ENCODE assay signal across 2 cellular contexts in the genomic region with DNA sequence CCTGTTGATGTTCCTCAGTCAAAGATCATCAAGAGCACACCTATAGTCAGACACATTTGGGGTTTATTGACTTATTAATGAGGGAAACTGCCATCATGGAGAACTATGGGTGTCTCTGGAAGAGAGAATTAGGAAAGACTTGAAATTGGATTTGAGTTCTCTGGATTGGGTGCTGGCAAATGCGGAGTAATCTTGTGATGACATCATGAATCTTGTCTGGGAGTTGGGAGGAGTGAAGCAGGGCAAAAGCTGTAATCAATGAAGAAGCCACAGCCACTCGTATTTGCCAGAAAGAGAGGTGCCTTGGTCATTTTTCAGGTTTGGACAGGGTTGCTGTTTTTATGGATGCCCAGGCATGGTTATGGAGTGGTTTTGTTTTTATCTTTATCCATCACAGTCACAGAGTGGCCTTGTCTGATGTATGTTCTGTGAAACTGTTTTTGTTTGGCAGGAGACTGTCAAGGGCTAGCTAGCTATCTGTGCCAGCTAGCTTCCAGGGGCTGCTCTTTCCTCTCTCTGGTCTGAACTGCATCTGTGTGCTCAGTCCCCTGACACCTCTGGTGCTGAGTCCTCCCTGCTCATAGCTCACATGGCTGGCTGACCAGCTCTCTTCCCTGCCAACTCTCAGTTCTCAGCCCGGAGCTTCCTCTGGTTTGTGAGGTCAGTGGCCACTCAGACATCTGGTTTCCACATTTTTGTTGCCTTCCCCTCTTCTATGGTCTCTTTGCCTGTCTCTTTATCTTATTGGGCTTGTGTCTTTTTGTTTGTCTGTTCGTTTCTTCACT.
TF ChIP-seq lines count a peak whose summit lies in the region.

No MANE protein-coding gene starts in this region.

TF ChIP-seq in SK-N-SH, 30 proteins besides CTCF, POLR2A, EP300 and RAD21 (continued from another document):
- TF ChIP-seq, protein P1, sequence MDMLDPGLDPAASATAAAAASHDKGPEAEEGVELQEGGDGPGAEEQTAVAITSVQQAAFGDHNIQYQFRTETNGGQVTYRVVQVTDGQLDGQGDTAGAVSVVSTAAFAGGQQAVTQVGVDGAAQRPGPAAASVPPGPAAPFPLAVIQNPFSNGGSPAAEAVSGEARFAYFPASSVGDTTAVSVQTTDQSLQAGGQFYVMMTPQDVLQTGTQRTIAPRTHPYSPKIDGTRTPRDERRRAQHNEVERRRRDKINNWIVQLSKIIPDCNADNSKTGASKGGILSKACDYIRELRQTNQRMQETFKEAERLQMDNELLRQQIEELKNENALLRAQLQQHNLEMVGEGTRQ (IDR thresholded peaks at IDR 0.05; ENCODE audit: borderline replicate concordance, low read depth, low read length) = no peak
- no peak for TF ChIP-seq SIN3A (IDR thresholded peaks at IDR 0.05; ENCODE audit: borderline replicate concordance, low read depth, low read length)
- TF ChIP-seq TAF1 (IDR thresholded peaks at IDR 0.05; ENCODE audit: borderline replicate concordance, low read depth, low read length) = no peak
- TF ChIP-seq POLR2AphosphoS5 (IDR thresholded peaks at IDR 0.05; ENCODE audit: low read depth, low read length) = no peak
TF ChIP-seq in SK-N-SH: peak in this region for 0.

TF ChIP-seq in SK-N-SH treated with all-trans-retinoic acid at 6 μM for 48 hours, 23 proteins besides CTCF, POLR2A, EP300 and RAD21 (continued from another document):
- TF ChIP-seq, protein P2, sequence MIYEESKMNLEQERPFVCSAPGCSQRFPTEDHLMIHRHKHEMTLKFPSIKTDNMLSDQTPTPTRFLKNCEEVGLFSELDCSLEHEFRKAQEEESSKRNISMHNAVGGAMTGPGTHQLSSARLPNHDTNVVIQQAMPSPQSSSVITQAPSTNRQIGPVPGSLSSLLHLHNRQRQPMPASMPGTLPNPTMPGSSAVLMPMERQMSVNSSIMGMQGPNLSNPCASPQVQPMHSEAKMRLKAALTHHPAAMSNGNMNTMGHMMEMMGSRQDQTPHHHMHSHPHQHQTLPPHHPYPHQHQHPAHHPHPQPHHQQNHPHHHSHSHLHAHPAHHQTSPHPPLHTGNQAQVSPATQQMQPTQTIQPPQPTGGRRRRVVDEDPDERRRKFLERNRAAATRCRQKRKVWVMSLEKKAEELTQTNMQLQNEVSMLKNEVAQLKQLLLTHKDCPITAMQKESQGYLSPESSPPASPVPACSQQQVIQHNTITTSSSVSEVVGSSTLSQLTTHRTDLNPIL (CRISPR knock-in tag; IDR thresholded peaks at IDR 0.05; ENCODE audit: low read depth) = no peak
- TF ChIP-seq, protein P3, sequence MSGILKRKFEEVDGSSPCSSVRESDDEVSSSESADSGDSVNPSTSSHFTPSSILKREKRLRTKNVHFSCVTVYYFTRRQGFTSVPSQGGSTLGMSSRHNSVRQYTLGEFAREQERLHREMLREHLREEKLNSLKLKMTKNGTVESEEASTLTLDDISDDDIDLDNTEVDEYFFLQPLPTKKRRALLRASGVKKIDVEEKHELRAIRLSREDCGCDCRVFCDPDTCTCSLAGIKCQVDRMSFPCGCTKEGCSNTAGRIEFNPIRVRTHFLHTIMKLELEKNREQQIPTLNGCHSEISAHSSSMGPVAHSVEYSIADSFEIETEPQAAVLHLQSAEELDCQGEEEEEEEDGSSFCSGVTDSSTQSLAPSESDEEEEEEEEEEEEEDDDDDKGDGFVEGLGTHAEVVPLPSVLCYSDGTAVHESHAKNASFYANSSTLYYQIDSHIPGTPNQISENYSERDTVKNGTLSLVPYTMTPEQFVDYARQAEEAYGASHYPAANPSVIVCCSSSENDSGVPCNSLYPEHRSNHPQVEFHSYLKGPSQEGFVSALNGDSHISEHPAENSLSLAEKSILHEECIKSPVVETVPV (CRISPR knock-in tag; IDR thresholded peaks at IDR 0.05) = no peak
- TF ChIP-seq ZNF8 (CRISPR knock-in tag; IDR thresholded peaks at IDR 0.05) = no peak
- no peak for TF ChIP-seq PPARA (CRISPR knock-in tag; IDR thresholded peaks at IDR 0.05; ENCODE audit: borderline replicate concordance)
- no peak for TF ChIP-seq ZFP3 (CRISPR knock-in tag; IDR thresholded peaks at IDR 0.05)
- TF ChIP-seq ZFP30 (CRISPR knock-in tag; IDR thresholded peaks at IDR 0.05) = no peak
- TF ChIP-seq CSDC2 (CRISPR knock-in tag; IDR thresholded peaks at IDR 0.05) = no peak
- no peak for TF ChIP-seq TCF4 (CRISPR knock-in tag; IDR thresholded peaks at IDR 0.05; ENCODE audit: borderline replicate concordance)
- TF ChIP-seq ISL1 (CRISPR knock-in tag; IDR thresholded peaks at IDR 0.05) = no peak
TF ChIP-seq in SK-N-SH treated with all-trans-retinoic acid at 6 μM for 48 hours: peak in this region for 0.
